11 cellular contexts compared by ENCODE assay signal in the genomic region with DNA sequence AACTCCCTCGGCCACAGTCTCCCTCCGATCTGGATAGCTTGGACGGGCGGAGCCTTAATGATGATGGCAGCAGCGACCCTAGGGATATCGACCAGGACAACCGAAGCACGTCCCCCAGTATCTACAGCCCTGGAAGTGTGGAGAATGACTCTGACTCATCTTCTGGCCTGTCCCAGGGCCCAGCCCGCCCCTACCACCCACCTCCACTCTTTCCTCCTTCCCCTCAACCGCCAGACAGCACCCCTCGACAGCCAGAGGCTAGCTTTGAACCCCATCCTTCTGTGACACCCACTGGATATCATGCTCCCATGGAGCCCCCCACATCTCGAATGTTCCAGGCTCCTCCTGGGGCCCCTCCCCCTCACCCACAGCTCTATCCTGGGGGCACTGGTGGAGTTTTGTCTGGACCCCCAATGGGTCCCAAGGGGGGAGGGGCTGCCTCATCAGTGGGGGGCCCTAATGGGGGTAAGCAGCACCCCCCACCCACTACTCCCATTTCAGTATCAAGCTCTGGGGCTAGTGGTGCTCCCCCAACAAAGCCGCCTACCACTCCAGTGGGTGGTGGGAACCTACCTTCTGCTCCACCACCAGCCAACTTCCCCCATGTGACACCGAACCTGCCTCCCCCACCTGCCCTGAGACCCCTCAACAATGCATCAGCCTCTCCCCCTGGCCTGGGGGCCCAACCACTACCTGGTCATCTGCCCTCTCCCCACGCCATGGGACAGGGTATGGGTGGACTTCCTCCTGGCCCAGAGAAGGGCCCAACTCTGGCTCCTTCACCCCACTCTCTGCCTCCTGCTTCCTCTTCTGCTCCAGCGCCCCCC. TPM values are rescaled to one million over a fixed set of nuclear protein-coding genes. Genes with fewer than 3 reads are reported as not detected.
DNase-seq lines count a peak whose midpoint lies in the region; ATAC-seq and TF ChIP-seq lines count a peak whose summit lies in the region.
"Had no signal": no experiment of that assay in that cellular context is flagged by ENCODE, and none has a peak within 500 bp of the region (broad histone marks: within the 10 kb centered on the region; RNA-seq: fewer than 3 reads in every experiment).

No MANE protein-coding gene starts in this region.

- DNase-seq in Calu3, result no peak
- no peak for DNase-seq in breast epithelium (ENCODE audit: low spot score in 2 of 2)
- no peak for DNase-seq in osteoblast (ENCODE audit: insufficient read length, low spot score, missing footprints)
- no peak for DNase-seq in GM20000 (ENCODE audit: low spot score)
- DNase-seq in NCI-H748 (lab: John Stamatoyannopoulos, UW; ENCODE audit: unreplicated experiment), result no peak

- H3K9me3 ChIP-seq in breast epithelium (no peaks in the 10 kb centered on the region), osteoblast (ENCODE audit: low read depth, low read length) (no peaks in the 10 kb centered on the region)
- H3K9me3 ChIP-seq: HAP-1, pancreas had no signal

- no peak for TF ChIP-seq CTCF in Calu3 (IDR thresholded peaks at IDR 0.05; ENCODE audit: unreplicated experiment)
- TF ChIP-seq CTCF in breast epithelium (IDR thresholded peaks at IDR 0.05), result no peak
- TF ChIP-seq CTCF in osteoblast (IDR thresholded peaks at IDR 0.05; ENCODE audit: extremely low read depth, low read depth, low read length), result no peak
- no peak for TF ChIP-seq CTCF in GM20000 (IDR thresholded peaks at IDR 0.05; ENCODE audit: extremely low read depth, missing control alignments)

- no peak for ATAC-seq in HG03354 (IDR thresholded peaks at IDR 0.05; ENCODE audit: poor library complexity, severe bottlenecking, unreplicated experiment)
- ATAC-seq in HG03039 (IDR thresholded peaks at IDR 0.05; ENCODE audit: unreplicated experiment), result no peak

- no peak overlapping the region for H3K4me2 ChIP-seq in osteoblast (ENCODE audit: insufficient read depth, low read length)

- peaks cover 28% of the 10 kb centered on the region for H4K20me1 ChIP-seq in osteoblast (ENCODE audit: insufficient read depth, low read length)

- BruUV-seq in Calu3 (replicated peaks; lab: Mats Ljungman, UMichigan), result no TSS peak

- H3K79me2 ChIP-seq in osteoblast (ENCODE audit: insufficient read depth, low read length), result peaks cover 43% of the 10 kb centered on the region

- H3K4me3 Mint-ChIP-seq in Calu3 (ENCODE audit: low read depth, unreplicated experiment) (peak overlapping the region; percentile 75), IgD-negative memory B cell (peak overlapping the region; percentile 84 to 96 (median 90))

- H3K27me3 ChIP-seq in breast epithelium (no peaks in the 10 kb centered on the region), osteoblast (ENCODE audit: insufficient read depth, low read length) (no peaks in the 10 kb centered on the region)
- H3K27me3 ChIP-seq: pancreas had no signal

- no peaks in the 10 kb centered on the region for H3K27me3 Mint-ChIP-seq in Calu3 (ENCODE audit: unreplicated experiment)
- no peaks in the 10 kb centered on the region for H3K27me3 Mint-ChIP-seq in IgD-negative memory B cell

- H3K27ac Mint-ChIP-seq in Calu3 (ENCODE audit: unreplicated experiment), result peak overlapping the region; percentile 93
- H3K27ac Mint-ChIP-seq in IgD-negative memory B cell, result peak overlapping the region; percentile 31 to 98 (median 89)

- no peak overlapping the region for H3K4me3 ChIP-seq in breast epithelium
- no peak overlapping the region for H3K4me3 ChIP-seq in osteoblast (ENCODE audit: insufficient read depth, low read length)

- peak overlapping the region; percentile 96 to 99 for H3K27ac ChIP-seq in breast epithelium
- peak overlapping the region; percentile 12 for H3K27ac ChIP-seq in osteoblast (ENCODE audit: low read depth, low read length)

- H3K4me1 ChIP-seq in breast epithelium, result peaks cover 8 to 45% of the 10 kb centered on the region in 2 donors
- H3K4me1 ChIP-seq in osteoblast (ENCODE audit: insufficient read depth, low read length), result peaks cover 31% of the 10 kb centered on the region

- no peaks in the 10 kb centered on the region for H3K36me3 ChIP-seq in breast epithelium
- H3K36me3 ChIP-seq in osteoblast (ENCODE audit: insufficient read depth, low read length), result peaks cover 52% of the 10 kb centered on the region

- H3K36me3 Mint-ChIP-seq in Calu3 (ENCODE audit: insufficient read depth, unreplicated experiment) (peaks cover 76% of the 10 kb centered on the region), IgD-negative memory B cell (peaks cover 3% of the 10 kb centered on the region)

- H3K9me3 Mint-ChIP-seq in Calu3 (ENCODE audit: low read depth, unreplicated experiment), result no peaks in the 10 kb centered on the region
- no peaks in the 10 kb centered on the region for H3K9me3 Mint-ChIP-seq in IgD-negative memory B cell

- H2AFZ ChIP-seq in osteoblast (ENCODE audit: low read length), result no peak overlapping the region

- CTCF ChIA-PET in Calu3 (lab: Charles Lee), result interaction anchor here (0.6 to 0.8 kb wide), 2 partner anchors 63 to 203 kb away, joined by 3 read pairs; no protein-coding TSS in a partner anchor

- H3K4me1 Mint-ChIP-seq in Calu3 (ENCODE audit: low read depth, unreplicated experiment) (peaks cover 45% of the 10 kb centered on the region), IgD-negative memory B cell (peaks cover 14 to 22% (median 17%) of the 10 kb centered on the region in 3 donors)

- intact Hi-C loops in Calu3 (cut with micrococcal nuclease; ENCODE audit: unreplicated experiment), result no loop called here
- intact Hi-C loops in breast epithelium (cut with DNase I; ENCODE audit: low total_unique reads), result no loop called here

- no peak for TF ChIP-seq POLR2A in breast epithelium (IDR thresholded peaks at IDR 0.05)

RNA-seq across cellular contexts. Expression of gene RNU7-1, which starts 7.9 kb away (rescaled TPM):
- total RNA-seq in Calu3 (2022) (not detected in 2 replicates), breast epithelium (not detected), osteoblast (not detected in 2 replicates)
- not detected for polyA plus RNA-seq in IgD-negative memory B cell
- total RNA-seq: NCI-H460, pancreas had no signal
- polyA plus RNA-seq: pancreas had no signal

RNA-seq across cellular contexts. Expression of gene ATN1, which starts 8.0 kb away (rescaled TPM):
- total RNA-seq in Calu3 (2022) (59.9 and 62.0 TPM in 2 replicates), breast epithelium (10 to 100 TPM; 57.9 to 96.4 (median 59.7) TPM), osteoblast (10.3 and 14.1 TPM in 2 replicates)
- polyA plus RNA-seq in IgD-negative memory B cell, result 1.4 TPM

RNA-seq across cellular contexts. Expression of gene C12orf57, which starts 8.1 kb away (rescaled TPM):
- total RNA-seq in Calu3 (2022) (96.7 and 103 TPM in 2 replicates), breast epithelium (100 to 1,000 TPM; 515 to 824 (median 547) TPM), osteoblast (81.4 and 93.4 TPM in 2 replicates)
- 141 TPM for polyA plus RNA-seq in IgD-negative memory B cell

RNA-seq across cellular contexts. Expression of gene PTPN6, which starts 15.4 kb away (rescaled TPM):
- 42.4 and 46.3 TPM in 2 replicates for total RNA-seq in Calu3 (2022)
- 1,038 TPM for polyA plus RNA-seq in IgD-negative memory B cell
- 10 to 100 TPM; 14.7 to 28.0 (median 20.3) TPM for total RNA-seq in breast epithelium
- 0.29 and 0.36 TPM in 2 replicates for total RNA-seq in osteoblast

RNA-seq across cellular contexts. Expression of gene ENO2, which starts 21.4 kb away (rescaled TPM):
- 14.5 and 16.1 TPM in 2 replicates for total RNA-seq in Calu3 (2022)
- 21.7 TPM for polyA plus RNA-seq in IgD-negative memory B cell
- 10 to 100 TPM in 2 of 3 donors, 1 to 10 TPM in 1; 5.0 to 16.1 (median 11.1) TPM for total RNA-seq in breast epithelium
- 8.5 and 13.4 TPM in 2 replicates for total RNA-seq in osteoblast
